ENCODE assay signal across 15 cellular contexts in genomic region chr11:44229664-44230063, GRCh38.
"Had no signal": no experiment of that assay in that cellular context is flagged by ENCODE, and none has a peak within 500 bp of the region (broad histone marks: within the 10 kb centered on the region; RNA-seq: fewer than 3 reads in every experiment).

No MANE protein-coding gene starts in this region.

- DNase-seq: activated CD4-positive, alpha-beta T cell treated with anti-CD3 and anti-CD28 coated beads, Interleukin-2, amount 50 U/mL, for 1 hour; activated CD4-positive, CD25-positive, alpha-beta regulatory T cell; activated naive CD4-positive, alpha-beta T cell treated with anti-CD3 and anti-CD28 coated beads, Interleukin-2, amount 10 ng/mL, durations not matched to agents 7 days and 5 days; activated T-cell treated with anti-CD3 and anti-CD28 coated beads for 4 hours; amygdala; effector CD4-positive, alpha-beta T cell; hypothalamus; lower lobe of right lung; naive thymus-derived CD4-positive, alpha-beta T cell; T-helper 17 cell; tibial artery had no signal

- H3K9me3 ChIP-seq: colonic mucosa, lower lobe of right lung, right atrium auricular region, tibial artery had no signal

- H3K4me1 ChIP-seq: colonic mucosa, lower lobe of right lung, right atrium auricular region, tibial artery had no signal

- ATAC-seq: activated T-helper 17 cell treated with anti-CD3 and anti-CD28 coated beads, Interleukin-2, amount 50 U/mL, for 72 hours; lower lobe of right lung; naive thymus-derived CD4-positive, alpha-beta T cell; stimulated activated effector memory CD8-positive, alpha-beta T cell treated with anti-CD3 and anti-CD28 coated beads, Interleukin-12 subunit alpha, Interleukin-12 subunit beta, amount 100 ng/mL, for 72 hours; T-helper 17 cell had no signal

- H3K27me3 ChIP-seq: colonic mucosa, right atrium auricular region, tibial artery had no signal

- H3K4me3 ChIP-seq: colonic mucosa, lower lobe of right lung, right atrium auricular region, tibial artery had no signal

- H3K27ac ChIP-seq: colonic mucosa, lower lobe of right lung, right atrium auricular region, tibial artery had no signal

- H3K36me3 ChIP-seq: colonic mucosa, tibial artery had no signal
